Comparison of ENCODE assay signal across 8 cellular contexts in genomic region chr19:7595466-7596133, GRCh38. TPM values are rescaled to one million over a fixed set of nuclear protein-coding genes. Genes with fewer than 3 reads are reported as not detected.
DNase-seq lines count a peak whose midpoint lies in the region; ATAC-seq and TF ChIP-seq lines count a peak whose summit lies in the region.

TSS of gene CAMSAP3 (plus strand) at chr19:7595863. CDS start at chr19:7596003, 140 bp downstream.

- H3K27me3 ChIP-seq in suprapubic skin = peaks cover 35% of the 10 kb centered on the region

- peaks cover 2% of the 10 kb centered on the region for H3K4me1 Mint-ChIP-seq in T-helper 2 cell treated with Interferon-gamma antibody and Interleukin-4, amounts not matched to agents 5 μg/mL and 100 μg/mL, for 36 hours (ENCODE audit: low read depth)
- H3K4me1 Mint-ChIP-seq in dendritic cell treated with granulocyte-macrophage colony-stimulating factor and Interleukin-4, amounts not matched to agents 40 ng/mL and 50 ng/mL, for 4 days (ENCODE audit: low read depth) = peaks cover 12% of the 10 kb centered on the region

- no peak for DNase-seq in GM12864 (ENCODE audit: low read depth)
- peak; percentile 64 for DNase-seq in NCI-H1092 treated with DMSO at 0.1 percent for 48 hours (lab: John Stamatoyannopoulos, UW)
- DNase-seq in T-helper 2 cell treated with Interferon-gamma antibody and Interleukin-4, amounts not matched to agents 5 μg/mL and 100 μg/mL, for 36 hours (ENCODE audit: low spot score) = no peak
- DNase-seq in suprapubic skin (ENCODE audit: low spot score in 2 of 2) = no peak
- DNase-seq in HUDEP-2 (lab: John Stamatoyannopoulos, UW; ENCODE audit: unreplicated experiment in 76 of 76) = no peak

- no peak for TF ChIP-seq POLR2A in suprapubic skin (IDR thresholded peaks at IDR 0.05)

- H3K4me3 ChIP-seq in GM12864 (ENCODE audit: low read depth, low read length) = peak within 1 kb of the TSS; percentile 46
- H3K4me3 ChIP-seq in mesodermal cell (ENCODE audit: extremely low read depth, insufficient read depth, low read length, poor library complexity, severe bottlenecking) = peak within 1 kb of the TSS; percentile 35
- peak within 1 kb of the TSS; percentile 56 for H3K4me3 ChIP-seq in suprapubic skin

- ATAC-seq in HG02884 (IDR thresholded peaks at IDR 0.05; ENCODE audit: unreplicated experiment) = no peak

- H3K4me1 ChIP-seq in mesodermal cell (ENCODE audit: control insufficient read depth, insufficient read depth, low read length, poor library complexity, severe bottlenecking) = no peaks in the 10 kb centered on the region
- H3K4me1 ChIP-seq in suprapubic skin = peaks cover 15% of the 10 kb centered on the region

- no peaks in the 10 kb centered on the region for H3K36me3 ChIP-seq in mesodermal cell (ENCODE audit: control insufficient read depth, insufficient read depth, low read length)
- no peaks in the 10 kb centered on the region for H3K36me3 ChIP-seq in suprapubic skin

- intact Hi-C loops in dendritic cell treated with granulocyte-macrophage colony-stimulating factor and Interleukin-4, amounts not matched to agents 40 ng/mL and 50 ng/mL, for 4 days (cut with micrococcal nuclease) = no loop called here

- no peaks in the 10 kb centered on the region for H3K9me3 Mint-ChIP-seq in T-helper 2 cell treated with Interferon-gamma antibody and Interleukin-4, amounts not matched to agents 5 μg/mL and 100 μg/mL, for 36 hours
- no peaks in the 10 kb centered on the region for H3K9me3 Mint-ChIP-seq in dendritic cell treated with granulocyte-macrophage colony-stimulating factor and Interleukin-4, amounts not matched to agents 40 ng/mL and 50 ng/mL, for 4 days

- TF ChIP-seq CTCF in GM12864 (IDR thresholded peaks at IDR 0.05; ENCODE audit: low read depth, low read length, missing control alignments) (no peak), suprapubic skin (IDR thresholded peaks at IDR 0.05) (no peak)

- WGBS in mesodermal cell (ENCODE audit: insufficient coverage in 2 of 2), 2 experiments = 0 to 1% methylated on average over 40 to 52 of the region's 78 CpGs
- 0% methylated on average over 8 of the region's 78 CpGs for WGBS in suprapubic skin

- H3K27ac ChIP-seq in mesodermal cell (ENCODE audit: low read depth, low read length, severe bottlenecking) = no peak within 1 kb of the TSS
- H3K27ac ChIP-seq in suprapubic skin = peak within 1 kb of the TSS; percentile 64

- no peak within 1 kb of the TSS for H3K27ac Mint-ChIP-seq in T-helper 2 cell treated with Interferon-gamma antibody and Interleukin-4, amounts not matched to agents 5 μg/mL and 100 μg/mL, for 36 hours
- no peak within 1 kb of the TSS for H3K27ac Mint-ChIP-seq in dendritic cell treated with granulocyte-macrophage colony-stimulating factor and Interleukin-4, amounts not matched to agents 40 ng/mL and 50 ng/mL, for 4 days

- no peaks in the 10 kb centered on the region for H3K36me3 Mint-ChIP-seq in T-helper 2 cell treated with Interferon-gamma antibody and Interleukin-4, amounts not matched to agents 5 μg/mL and 100 μg/mL, for 36 hours (ENCODE audit: low read depth)
- H3K36me3 Mint-ChIP-seq in dendritic cell treated with granulocyte-macrophage colony-stimulating factor and Interleukin-4, amounts not matched to agents 40 ng/mL and 50 ng/mL, for 4 days (ENCODE audit: low read depth) = no peaks in the 10 kb centered on the region

- peak within 1 kb of the TSS; percentile 29 for H3K4me3 Mint-ChIP-seq in T-helper 2 cell treated with Interferon-gamma antibody and Interleukin-4, amounts not matched to agents 5 μg/mL and 100 μg/mL, for 36 hours
- peak within 1 kb of the TSS; percentile 74 for H3K4me3 Mint-ChIP-seq in dendritic cell treated with granulocyte-macrophage colony-stimulating factor and Interleukin-4, amounts not matched to agents 40 ng/mL and 50 ng/mL, for 4 days

- peaks cover 40% of the 10 kb centered on the region for H3K27me3 Mint-ChIP-seq in T-helper 2 cell treated with Interferon-gamma antibody and Interleukin-4, amounts not matched to agents 5 μg/mL and 100 μg/mL, for 36 hours (ENCODE audit: low read depth)
- H3K27me3 Mint-ChIP-seq in dendritic cell treated with granulocyte-macrophage colony-stimulating factor and Interleukin-4, amounts not matched to agents 40 ng/mL and 50 ng/mL, for 4 days = peaks cover 73% of the 10 kb centered on the region

- no peaks in the 10 kb centered on the region for H3K9me3 ChIP-seq in mesodermal cell (ENCODE audit: control insufficient read depth, low read length)
- no peaks in the 10 kb centered on the region for H3K9me3 ChIP-seq in suprapubic skin

- TF ChIP-seq EP300 in suprapubic skin (IDR thresholded peaks at IDR 0.05) = no peak

RNA-seq across cellular contexts. Expression of gene CAMSAP3, which starts in this region (rescaled TPM):
- 1.2 TPM for polyA plus RNA-seq in mesodermal cell (2013, experiment 1 of 2)
- polyA plus RNA-seq in mesodermal cell (2013, experiment 2 of 2) = 1.1 TPM
- total RNA-seq in suprapubic skin = 10 to 100 TPM; 60.5 to 82.7 (median 63.9) TPM
